ENCODE assay signal across 22 cellular contexts in genomic region chr6:35640017-35640664, GRCh38. TPM values are rescaled to one million over a fixed set of nuclear protein-coding genes. Genes with fewer than 3 reads are reported as not detected.
A peak's percentile ranks its signal among the peaks of the same experiment; 100 is the strongest.
DNase-seq lines count a peak whose midpoint lies in the region; ATAC-seq and TF ChIP-seq lines count a peak whose summit lies in the region.
"Had no signal": no experiment of that assay in that cellular context is flagged by ENCODE, and none has a peak within 500 bp of the region (broad histone marks: within the 10 kb centered on the region; RNA-seq: fewer than 3 reads in every experiment).

No MANE protein-coding gene starts in this region.

- intact Hi-C loops in CD8-positive, alpha-beta T cell (cut with DNase I, micrococcal nuclease): loop anchor here in 1 of 2 experiments (5.0 kb wide), 2 partner anchors 42 to 97 kb away; partner anchors contain the start of gene ARMC12

- H3K79me1 ChIP-seq in mesenchymal stem cell (replicated peaks; ENCODE audit: low read length, poor library complexity, severe bottlenecking) (peaks cover 13% of the 10 kb centered on the region), neuronal stem cell (ENCODE audit: low read depth, low read length) (no peaks in the 10 kb centered on the region)

- H3K4ac ChIP-seq in mesenchymal stem cell (ENCODE audit: low read depth in 1 of 2, low read length in 2 of 2) (no peak overlapping the region), neuronal stem cell (ENCODE audit: low read length) (no peak overlapping the region)

- H2BK120ac ChIP-seq in mesenchymal stem cell (ENCODE audit: low read depth, low read length): no peak overlapping the region
- H2BK120ac ChIP-seq in neuronal stem cell (ENCODE audit: low read depth, low read length): no peak overlapping the region

- H3K9me3 Mint-ChIP-seq in CD8-positive, alpha-beta T cell: no peaks in the 10 kb centered on the region
- no peaks in the 10 kb centered on the region for H3K9me3 Mint-ChIP-seq in activated T-cell treated with anti-CD3 and anti-CD28 coated beads, Interleukin-2, amount 50 U/mL, for 24 hours
- H3K9me3 Mint-ChIP-seq: activated T-helper 1 cell treated with anti-CD3 and anti-CD28 coated beads, Interleukin-12 subunit alpha, Interleukin-12 subunit beta, Interleukin-2, Interleukin-4 antibody, amounts not matched to agents 30 ng/mL and 10 ng/mL and 1 ng/mL, durations not matched to agents 14 hours and 24 hours and 36 hours; endodermal cell; naive B cell had no signal

- peaks cover 31% of the 10 kb centered on the region for H3K36me3 ChIP-seq in CD8-positive, alpha-beta T cell (ENCODE audit: insufficient read depth, low read length)
- H3K36me3 ChIP-seq in mesenchymal stem cell (ENCODE audit: control insufficient read depth in 1 of 2, insufficient read depth in 2 of 2, low read depth in 1 of 2, low read length in 2 of 2): no peaks in the 10 kb centered on the region
- peaks cover 5 to 91% of the 10 kb centered on the region in 2 donors for H3K36me3 ChIP-seq in neuronal stem cell (replicated peaks in 1 of 2; ENCODE audit: control insufficient read depth in 2 of 2, insufficient read depth in 2 of 2, low read length in 2 of 2)

- peaks cover 21% of the 10 kb centered on the region for H3K4me1 ChIP-seq in CD8-positive, alpha-beta T cell (ENCODE audit: insufficient read depth, low read length)
- H3K4me1 ChIP-seq in mesenchymal stem cell (ENCODE audit: control insufficient read depth, insufficient read depth, low read depth, low read length) (peaks cover 3% of the 10 kb centered on the region), neuronal stem cell (ENCODE audit: control insufficient read depth in 2 of 2, insufficient read depth in 1 of 2, low read depth in 1 of 2, low read length in 2 of 2) (no peaks in the 10 kb centered on the region)

- H4K8ac ChIP-seq in mesenchymal stem cell (ENCODE audit: low read length) (no peak overlapping the region), neuronal stem cell (ENCODE audit: low read depth, low read length) (no peak overlapping the region)

- ATAC-seq in CD8-positive, alpha-beta T cell: no peak
- ATAC-seq: lower lobe of right lung had no signal

- H2BK12ac ChIP-seq in mesenchymal stem cell (ENCODE audit: low read length in 2 of 2): no peak overlapping the region
- no peak overlapping the region for H2BK12ac ChIP-seq in neuronal stem cell (ENCODE audit: low read length)

- H3K18ac ChIP-seq in mesenchymal stem cell (ENCODE audit: low read depth in 1 of 2, low read length in 2 of 2) (no peak overlapping the region), neuronal stem cell (ENCODE audit: low read length) (no peak overlapping the region)

- H3K9me3 ChIP-seq in CD8-positive, alpha-beta T cell (ENCODE audit: low read length): no peaks in the 10 kb centered on the region
- H3K9me3 ChIP-seq in mesenchymal stem cell (ENCODE audit: control insufficient read depth, low read length) (no peaks in the 10 kb centered on the region), neuronal stem cell (replicated peaks in 1 of 2; ENCODE audit: control insufficient read depth in 2 of 2, insufficient read depth in 1 of 2, low read depth in 1 of 2, low read length in 2 of 2) (no peaks in the 10 kb centered on the region)
- H3K9me3 ChIP-seq: BLaER1 treated with 17β-estradiol and CSF1 and Interleukin-3, amounts not matched to agents 10 nM and 100 nM; lower lobe of right lung; thyroid gland had no signal

- H3K9ac ChIP-seq in mesenchymal stem cell (ENCODE audit: low read length) (no peak overlapping the region), neuronal stem cell (ENCODE audit: low read depth, low read length, poor library complexity) (no peak overlapping the region)
- H3K9ac ChIP-seq: BLaER1 treated with 17β-estradiol and CSF1 and Interleukin-3, amounts not matched to agents 10 nM and 100 nM had no signal

- no peak overlapping the region for H3K4me3 Mint-ChIP-seq in CD8-positive, alpha-beta T cell
- H3K4me3 Mint-ChIP-seq in activated T-cell treated with anti-CD3 and anti-CD28 coated beads, Interleukin-2, amount 50 U/mL, for 24 hours: no peak overlapping the region
- H3K4me3 Mint-ChIP-seq: activated T-helper 1 cell treated with anti-CD3 and anti-CD28 coated beads, Interleukin-12 subunit alpha, Interleukin-12 subunit beta, Interleukin-2, Interleukin-4 antibody, amounts not matched to agents 30 ng/mL and 10 ng/mL and 1 ng/mL, durations not matched to agents 14 hours and 24 hours and 36 hours; endodermal cell; naive B cell had no signal

- H2AK5ac ChIP-seq in mesenchymal stem cell (ENCODE audit: low read length, severe bottlenecking) (no peak overlapping the region), neuronal stem cell (ENCODE audit: low read depth, low read length) (no peak overlapping the region)

- POLR2A ChIA-PET in CD8-positive, alpha-beta T cell (lab: Charles Lee): no interaction called here

- no peak for DNase-seq in CD8-positive, alpha-beta T cell
- DNase-seq in HCEC 1CT (peak; percentile 52), epithelial cell of esophagus (ENCODE audit: low read depth) (peak; percentile 86), mesenchymal stem cell (no peak), neuronal stem cell (ENCODE audit: low spot score) (no peak)
- DNase-seq in activated T-cell treated with anti-CD3 and anti-CD28 coated beads, Interleukin-2, amount 50 U/mL, for 24 hours: no peak
- DNase-seq in activated effector memory CD4-positive, alpha-beta T cell treated with anti-CD3 and anti-CD28 coated beads, Interleukin-2, amount 50 U/mL, for 16 hours: no peak
- DNase-seq: activated CD4-positive, alpha-beta T cell treated with anti-CD3 and anti-CD28 coated beads, Interleukin-2, amount 50 U/mL, for 48 hours; anterior cingulate cortex; DMS79 treated with DMSO at 0.1 percent for 48 hours; endodermal cell; KBM-7; lower lobe of right lung; naive B cell; NCI-H1105 treated with DMSO at 0.1 percent for 48 hours; NCI-H2171; NCI-H69; thyroid gland had no signal

- H3K14ac ChIP-seq in mesenchymal stem cell (ENCODE audit: low read length in 2 of 2) (no peak overlapping the region), neuronal stem cell (ENCODE audit: low read length) (no peak overlapping the region)

- CTCF ChIA-PET in CD8-positive, alpha-beta T cell (lab: Charles Lee): interaction anchor here (0.6 to 12.6 kb wide), 4 partner anchors 16 to 118 kb away, joined by 3 to 123 read pairs (median 15); partner anchors contain the start of gene ARMC12

- H3K27me3 ChIP-seq in CD8-positive, alpha-beta T cell (ENCODE audit: insufficient read depth, low read length): no peaks in the 10 kb centered on the region
- no peaks in the 10 kb centered on the region for H3K27me3 ChIP-seq in mesenchymal stem cell (ENCODE audit: control insufficient read depth in 1 of 2, insufficient read depth in 1 of 2, low read length in 2 of 2)
- H3K27me3 ChIP-seq in neuronal stem cell (ENCODE audit: control insufficient read depth in 3 of 3, insufficient read depth in 3 of 3, low read depth in 1 of 3, low read length in 3 of 3): no peaks in the 10 kb centered on the region
- H3K27me3 ChIP-seq: BLaER1 treated with 17β-estradiol and CSF1 and Interleukin-3, amounts not matched to agents 10 nM and 100 nM; thyroid gland had no signal

- H3K23ac ChIP-seq in mesenchymal stem cell (ENCODE audit: low read length in 2 of 2) (no peak overlapping the region), neuronal stem cell (ENCODE audit: low read depth, low read length, poor library complexity) (no peak overlapping the region)

- H3K4me3 ChIP-seq in CD8-positive, alpha-beta T cell (ENCODE audit: low read depth, low read length): no peak overlapping the region
- no peak overlapping the region for H3K4me3 ChIP-seq in epithelial cell of esophagus (ENCODE audit: low read length)
- H3K4me3 ChIP-seq in mesenchymal stem cell (ENCODE audit: insufficient read depth in 1 of 2, low read depth in 1 of 2, low read length in 2 of 2): no peak overlapping the region
- no peak overlapping the region for H3K4me3 ChIP-seq in neuronal stem cell (ENCODE audit: low read length in 2 of 2)
- H3K4me3 ChIP-seq: BLaER1 treated with 17β-estradiol and CSF1 and Interleukin-3, amounts not matched to agents 10 nM and 100 nM; lower lobe of right lung; PC-9; thyroid gland had no signal

- peaks cover 72% of the 10 kb centered on the region for H3K36me3 Mint-ChIP-seq in CD8-positive, alpha-beta T cell
- H3K36me3 Mint-ChIP-seq in activated T-cell treated with anti-CD3 and anti-CD28 coated beads, Interleukin-2, amount 50 U/mL, for 24 hours (ENCODE audit: low read depth): peaks cover 85% of the 10 kb centered on the region

- peak overlapping the region; percentile 83 for H3K27ac Mint-ChIP-seq in CD8-positive, alpha-beta T cell
- no peak overlapping the region for H3K27ac Mint-ChIP-seq in activated T-cell treated with anti-CD3 and anti-CD28 coated beads, Interleukin-2, amount 50 U/mL, for 24 hours
- H3K27ac Mint-ChIP-seq: endodermal cell, progenitor cell of endocrine pancreas had no signal

- H3K27ac ChIP-seq in CD8-positive, alpha-beta T cell (ENCODE audit: low read depth, low read length): no peak overlapping the region
- H3K27ac ChIP-seq in mesenchymal stem cell (ENCODE audit: low read length, poor library complexity, severe bottlenecking): peak overlapping the region; percentile 34
- H3K27ac ChIP-seq in neuronal stem cell (replicated peaks; ENCODE audit: low read length): no peak overlapping the region
- H3K27ac ChIP-seq: BLaER1 treated with 17β-estradiol and CSF1 and Interleukin-3, amounts not matched to agents 10 nM and 100 nM; lower lobe of right lung; PC-9; thyroid gland had no signal

- peaks cover 59% of the 10 kb centered on the region for H3K4me1 Mint-ChIP-seq in CD8-positive, alpha-beta T cell (ENCODE audit: low read depth)
- H3K4me1 Mint-ChIP-seq in activated T-cell treated with anti-CD3 and anti-CD28 coated beads, Interleukin-2, amount 50 U/mL, for 24 hours (ENCODE audit: low read depth): peaks cover 73% of the 10 kb centered on the region
- H3K4me1 Mint-ChIP-seq: naive B cell had no signal

- H3K27me3 Mint-ChIP-seq in CD8-positive, alpha-beta T cell (ENCODE audit: low read depth): no peaks in the 10 kb centered on the region
- H3K27me3 Mint-ChIP-seq in activated T-cell treated with anti-CD3 and anti-CD28 coated beads, Interleukin-2, amount 50 U/mL, for 24 hours: no peaks in the 10 kb centered on the region
- H3K27me3 Mint-ChIP-seq: naive B cell, progenitor cell of endocrine pancreas had no signal

- H2BK15ac ChIP-seq in mesenchymal stem cell (ENCODE audit: low read depth, poor library complexity, severe bottlenecking): no peak overlapping the region
- no peak overlapping the region for H2BK15ac ChIP-seq in neuronal stem cell (ENCODE audit: low read length)

- no peak overlapping the region for H2BK5ac ChIP-seq in mesenchymal stem cell (ENCODE audit: low read depth, low read length, poor library complexity, severe bottlenecking)
- H2BK5ac ChIP-seq in neuronal stem cell (ENCODE audit: low read length): no peak overlapping the region

- WGBS in mesenchymal stem cell: 100% methylated on average over 3 of the region's 6 CpGs
- WGBS in neuronal stem cell (ENCODE audit: extremely low coverage in 2 of 2, insufficient read length in 2 of 2, insufficient replicate concordance in 1 of 2), 2 donors: no CpG with 5 or more reads among the region's 6 CpGs

- no peak for TF ChIP-seq CTCF in CD8-positive, alpha-beta T cell (IDR thresholded peaks at IDR 0.05)
- TF ChIP-seq CTCF in epithelial cell of esophagus (IDR thresholded peaks at IDR 0.05; ENCODE audit: insufficient read depth, low read depth, low read length, missing control alignments): no peak

- H3K4me2 ChIP-seq in mesenchymal stem cell (ENCODE audit: low read length, poor library complexity, severe bottlenecking) (no peak overlapping the region), neuronal stem cell (ENCODE audit: insufficient read depth, low read length, poor library complexity, severe bottlenecking) (no peak overlapping the region)
- H3K4me2 ChIP-seq: BLaER1 treated with 17β-estradiol and CSF1 and Interleukin-3, amounts not matched to agents 10 nM and 100 nM; PC-9 had no signal

- H2AFZ ChIP-seq in mesenchymal stem cell (ENCODE audit: low read depth, low read length) (no peak overlapping the region), neuronal stem cell (ENCODE audit: low read length) (no peak overlapping the region)
- H2AFZ ChIP-seq: PC-9 had no signal

- H4K91ac ChIP-seq in mesenchymal stem cell (ENCODE audit: low read length) (no peak overlapping the region), neuronal stem cell (ENCODE audit: low read depth, low read length, poor library complexity) (no peak overlapping the region)

RNA-seq across cellular contexts. Expression of gene FKBP5, which starts 48.6 kb away (rescaled TPM):
- 10 to 100 TPM; 25.7 to 27.1 TPM for total RNA-seq in CD8-positive, alpha-beta T cell
- polyA plus RNA-seq in mesenchymal stem cell (2013, experiment 1 of 2): 112 TPM
- 113 TPM for polyA plus RNA-seq in mesenchymal stem cell (2013, experiment 2 of 2)
- 30.2 TPM for polyA plus RNA-seq in neuronal stem cell (2013, experiment 1 of 2)
- polyA plus RNA-seq in neuronal stem cell (2013, experiment 2 of 2): 30.5 TPM

Comparison
In these comparisons a context has a peak if more than half of its experiments do, and no peak if none do; other contexts are left out.
1. DNase-seq: peak in HCEC 1CT (single experiment) and epithelial cell of esophagus (single experiment); none in CD8-positive, alpha-beta T cell (0 of 7), mesenchymal stem cell (single experiment), activated T-cell treated with anti-CD3 and anti-CD28 coated beads, Interleukin-2, amount 50 U/mL, for 24 hours (single experiment), neuronal stem cell (single experiment) and activated effector memory CD4-positive, alpha-beta T cell treated with anti-CD3 and anti-CD28 coated beads, Interleukin-2, amount 50 U/mL, for 16 hours (single experiment).